In the genomic region with DNA sequence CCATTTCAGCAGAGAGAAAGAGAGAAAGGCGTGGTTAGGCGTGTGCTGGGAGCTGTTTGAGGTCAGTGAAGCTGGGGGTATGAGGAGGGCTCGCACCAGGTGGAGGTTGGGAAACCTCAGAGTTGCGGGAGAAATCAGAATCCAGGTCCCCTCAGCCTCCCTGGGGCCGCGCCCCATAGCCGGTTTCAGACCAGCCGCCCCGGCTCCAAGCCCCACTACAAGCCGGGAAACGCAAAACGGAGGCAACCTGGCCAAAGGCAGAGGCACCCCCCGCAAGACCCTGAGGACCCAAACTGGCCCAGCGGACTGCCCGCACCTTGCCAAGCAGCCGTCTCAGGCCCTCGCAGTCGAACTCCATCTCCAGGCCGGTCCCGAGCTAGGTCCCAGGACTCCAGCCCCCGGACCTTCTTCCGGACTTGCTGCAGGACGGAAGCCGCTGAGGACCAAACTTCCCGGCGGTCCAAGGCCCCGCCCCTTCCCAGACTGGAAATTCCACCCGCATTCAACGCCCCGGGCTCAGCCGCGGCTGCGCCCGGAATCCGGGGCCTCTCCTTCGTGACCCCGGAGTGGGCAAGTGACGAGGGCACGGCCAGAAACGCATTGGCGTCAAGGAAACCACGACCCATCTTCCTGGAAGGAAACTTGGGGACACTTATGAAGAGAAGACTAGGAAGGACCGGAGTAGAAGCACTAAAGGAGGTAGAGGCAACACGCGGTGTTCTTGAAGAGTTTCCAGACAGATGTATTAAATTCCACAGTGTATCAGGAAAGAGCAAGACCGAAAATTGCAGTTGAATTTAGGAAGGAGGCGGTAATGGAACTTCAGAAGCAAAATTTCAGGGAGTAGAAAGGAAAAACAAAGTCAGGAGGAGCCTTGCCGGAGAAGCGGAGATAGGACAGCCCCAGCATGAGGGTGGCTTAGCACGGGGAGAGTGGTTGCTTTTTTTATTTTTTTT, we compare ENCODE assay signal across 1 cellular context.
A peak's percentile ranks its signal among the peaks of the same experiment; 100 is the strongest.
TF ChIP-seq lines count a peak whose summit lies in the region.

Gene UEVLD (minus strand): TSS at position 438 of the 956 bp plus-strand sequence. CDS start 80 bp downstream, at position 358.

TF ChIP-seq in K562, 482 proteins besides CTCF, POLR2A, EP300 and RAD21 (continued from another document and continues in another):
- TF ChIP-seq ZNF407 (IDR thresholded peaks at IDR 0.05; ENCODE audit: low read depth) (peak; percentile 96), NR0B1 (IDR thresholded peaks at IDR 0.05; ENCODE audit: partially characterized antibody) (no peak), ZNF785 (CRISPR knock-in tag; IDR thresholded peaks at IDR 0.05) (no peak), ZBTB7A (IDR thresholded peaks at IDR 0.05; ENCODE audit: borderline replicate concordance, control insufficient read depth, low read depth, low read length) (peak; percentile 31; the same call in 1 of the 2 replicates), MTA2 (IDR thresholded peaks at IDR 0.05; ENCODE audit: low read depth) (no peak), KDM4B (IDR thresholded peaks at IDR 0.05; ENCODE audit: borderline replicate concordance in 2 of 2, low read depth in 1 of 2) (peak in 1 of 2 experiments; percentile 58; a peak in 1 of 4 replicates), FOXP4 (CRISPR knock-in tag; IDR thresholded peaks at IDR 0.05; ENCODE audit: borderline replicate concordance) (no peak), ZNF134 (CRISPR knock-in tag; conservative IDR thresholded peaks at IDR 0.05) (no peak), PHB (CRISPR knock-in tag; IDR thresholded peaks at IDR 0.05) (no peak), ZKSCAN1 (IDR thresholded peaks at IDR 0.05; ENCODE audit: low read depth, low read length) (no peak), HIVEP1 (CRISPR knock-in tag; IDR thresholded peaks at IDR 0.05) (no peak), ZSCAN29 (IDR thresholded peaks at IDR 0.05) (no peak; the same call in 1 of the 2 replicates), ZNF75A (CRISPR knock-in tag; IDR thresholded peaks at IDR 0.05) (no peak), MEF2A (IDR thresholded peaks at IDR 0.05; ENCODE audit: control insufficient read depth, low read depth, low read length) (no peak), HNRNPL (IDR thresholded peaks at IDR 0.05; ENCODE audit: low read depth, low read length) (no peak), ZNF140 (CRISPR knock-in tag; IDR thresholded peaks at IDR 0.05) (no peak), PML (IDR thresholded peaks at IDR 0.05; ENCODE audit: low read length) (peak; percentile 59; the same call in 1 of the 2 replicates), FIP1L1 (IDR thresholded peaks at IDR 0.05; ENCODE audit: low read depth, low read length, poor library complexity, severe bottlenecking) (no peak), ILK (tag; IDR thresholded peaks at IDR 0.05; ENCODE audit: borderline replicate concordance, low read depth) (no peak), ARID2 (IDR thresholded peaks at IDR 0.05) (no peak), CHD4 (IDR thresholded peaks at IDR 0.05; ENCODE audit: insufficient read depth, insufficient replicate concordance, low read depth, low read length, poor library complexity, severe bottlenecking) (no peak), HDAC6 (IDR thresholded peaks at IDR 0.05; ENCODE audit: low read depth, low read length) (no peak), CBFA2T2 (conservative IDR thresholded peaks at IDR 0.05) (no peak), ZNF445 (CRISPR knock-in tag; IDR thresholded peaks at IDR 0.05; ENCODE audit: low read depth) (no peak), SMARCC2 (IDR thresholded peaks at IDR 0.05; ENCODE audit: low read depth) (no peak), GABPB2 (CRISPR knock-in tag; conservative IDR thresholded peaks at IDR 0.05) (no peak), ZNF449 (CRISPR knock-in tag; IDR thresholded peaks at IDR 0.05) (no peak), NFATC3 (IDR thresholded peaks at IDR 0.05) (no peak), NR2F6 (CRISPR knock-in tag; IDR thresholded peaks at IDR 0.05) (no peak), HNRNPK (IDR thresholded peaks at IDR 0.05; ENCODE audit: low read depth, low read length, poor library complexity, severe bottlenecking) (no peak), LARP7 (IDR thresholded peaks at IDR 0.05) (no peak), POLR2G (IDR thresholded peaks at IDR 0.05; ENCODE audit: low read depth, low read length) (peak; percentile 89), CREM (IDR thresholded peaks at IDR 0.05; ENCODE audit: low read depth) (no peak; the same call in 1 of the 2 replicates), CBX8 (IDR thresholded peaks at IDR 0.05; ENCODE audit: borderline replicate concordance, extremely low read depth, low read depth, low read length, poor library complexity, severe bottlenecking) (no peak), NR1H2 (CRISPR knock-in tag; IDR thresholded peaks at IDR 0.05) (no peak)
- TF ChIP-seq, protein P1, sequence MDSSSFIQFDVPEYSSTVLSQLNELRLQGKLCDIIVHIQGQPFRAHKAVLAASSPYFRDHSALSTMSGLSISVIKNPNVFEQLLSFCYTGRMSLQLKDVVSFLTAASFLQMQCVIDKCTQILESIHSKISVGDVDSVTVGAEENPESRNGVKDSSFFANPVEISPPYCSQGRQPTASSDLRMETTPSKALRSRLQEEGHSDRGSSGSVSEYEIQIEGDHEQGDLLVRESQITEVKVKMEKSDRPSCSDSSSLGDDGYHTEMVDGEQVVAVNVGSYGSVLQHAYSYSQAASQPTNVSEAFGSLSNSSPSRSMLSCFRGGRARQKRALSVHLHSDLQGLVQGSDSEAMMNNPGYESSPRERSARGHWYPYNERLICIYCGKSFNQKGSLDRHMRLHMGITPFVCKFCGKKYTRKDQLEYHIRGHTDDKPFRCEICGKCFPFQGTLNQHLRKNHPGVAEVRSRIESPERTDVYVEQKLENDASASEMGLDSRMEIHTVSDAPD (CRISPR knock-in tag; IDR thresholded peaks at IDR 0.05), result no peak
- TF ChIP-seq, protein P2, sequence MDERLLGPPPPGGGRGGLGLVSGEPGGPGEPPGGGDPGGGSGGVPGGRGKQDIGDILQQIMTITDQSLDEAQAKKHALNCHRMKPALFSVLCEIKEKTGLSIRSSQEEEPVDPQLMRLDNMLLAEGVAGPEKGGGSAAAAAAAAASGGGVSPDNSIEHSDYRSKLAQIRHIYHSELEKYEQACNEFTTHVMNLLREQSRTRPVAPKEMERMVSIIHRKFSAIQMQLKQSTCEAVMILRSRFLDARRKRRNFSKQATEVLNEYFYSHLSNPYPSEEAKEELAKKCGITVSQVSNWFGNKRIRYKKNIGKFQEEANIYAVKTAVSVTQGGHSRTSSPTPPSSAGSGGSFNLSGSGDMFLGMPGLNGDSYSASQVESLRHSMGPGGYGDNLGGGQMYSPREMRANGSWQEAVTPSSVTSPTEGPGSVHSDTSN (CRISPR knock-in tag; IDR thresholded peaks at IDR 0.05; ENCODE audit: low read depth), result no peak
- TF ChIP-seq, protein P2 (tag; conservative IDR thresholded peaks at IDR 0.05; ENCODE audit: low read depth), result no peak
- TF ChIP-seq, protein P3, sequence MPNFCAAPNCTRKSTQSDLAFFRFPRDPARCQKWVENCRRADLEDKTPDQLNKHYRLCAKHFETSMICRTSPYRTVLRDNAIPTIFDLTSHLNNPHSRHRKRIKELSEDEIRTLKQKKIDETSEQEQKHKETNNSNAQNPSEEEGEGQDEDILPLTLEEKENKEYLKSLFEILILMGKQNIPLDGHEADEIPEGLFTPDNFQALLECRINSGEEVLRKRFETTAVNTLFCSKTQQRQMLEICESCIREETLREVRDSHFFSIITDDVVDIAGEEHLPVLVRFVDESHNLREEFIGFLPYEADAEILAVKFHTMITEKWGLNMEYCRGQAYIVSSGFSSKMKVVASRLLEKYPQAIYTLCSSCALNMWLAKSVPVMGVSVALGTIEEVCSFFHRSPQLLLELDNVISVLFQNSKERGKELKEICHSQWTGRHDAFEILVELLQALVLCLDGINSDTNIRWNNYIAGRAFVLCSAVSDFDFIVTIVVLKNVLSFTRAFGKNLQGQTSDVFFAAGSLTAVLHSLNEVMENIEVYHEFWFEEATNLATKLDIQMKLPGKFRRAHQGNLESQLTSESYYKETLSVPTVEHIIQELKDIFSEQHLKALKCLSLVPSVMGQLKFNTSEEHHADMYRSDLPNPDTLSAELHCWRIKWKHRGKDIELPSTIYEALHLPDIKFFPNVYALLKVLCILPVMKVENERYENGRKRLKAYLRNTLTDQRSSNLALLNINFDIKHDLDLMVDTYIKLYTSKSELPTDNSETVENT (CRISPR knock-in tag; IDR thresholded peaks at IDR 0.05), result no peak
